9 cellular contexts compared by ENCODE assay signal in genomic region chr11:64877390-64878222, GRCh38. TPM values are rescaled to one million over a fixed set of nuclear protein-coding genes. Genes with fewer than 3 reads are reported as not detected.
DNase-seq lines count a peak whose midpoint lies in the region; ATAC-seq and TF ChIP-seq lines count a peak whose summit lies in the region.
"Had no signal": no experiment of that assay in that cellular context is flagged by ENCODE, and none has a peak within 500 bp of the region (broad histone marks: within the 10 kb centered on the region; RNA-seq: fewer than 3 reads in every experiment).

No MANE protein-coding gene starts in this region.

- H3K9me2 ChIP-seq in SK-N-SH, result no peaks in the 10 kb centered on the region

- no peak for TF ChIP-seq POLR2A in esophagus muscularis mucosa (IDR thresholded peaks at IDR 0.05; ENCODE audit: low read depth)

- H3K27ac ChIP-seq in BLaER1 (peak overlapping the region; percentile 85), SK-N-SH (ENCODE audit: low read depth in 2 of 2, low read length in 1 of 2) (peak overlapping the region; percentile 38 to 77; a peak in 3 of 4 replicates), esophagus muscularis mucosa (replicated peaks in 1 of 4) (peak overlapping the region; percentile 93 to 98 (median 94)), osteoblast (ENCODE audit: low read depth, low read length) (peak overlapping the region; percentile 83)

- H3K9ac ChIP-seq in BLaER1, result peak overlapping the region; percentile 90
- peak overlapping the region; percentile 82 for H3K9ac ChIP-seq in SK-N-SH

- peak; percentile 67 for DNase-seq in SK-N-SH
- no peak for DNase-seq in esophagus muscularis mucosa (ENCODE audit: extremely low spot score)
- no peak for DNase-seq in osteoblast (ENCODE audit: insufficient read length, low spot score, missing footprints)
- no peak for DNase-seq in cerebellar cortex (ENCODE audit: low spot score)
- no peak for DNase-seq in SHP77 treated with DMSO at 0.1 percent for 48 hours (lab: John Stamatoyannopoulos, UW)

- H3K4me2 ChIP-seq in BLaER1 (peak overlapping the region; percentile 99), SK-N-SH (peak overlapping the region; percentile 92), osteoblast (ENCODE audit: insufficient read depth, low read length) (peak overlapping the region; percentile 94)

- 3% methylated on average over 26 of the region's 41 CpGs for WGBS in SK-N-SH (ENCODE audit: low lambda C conversion rate)
- 2% methylated on average over 13 of the region's 41 CpGs for WGBS in esophagus muscularis mucosa

- H4K20me1 ChIP-seq in BLaER1 (peaks cover 54% of the 10 kb centered on the region), SK-N-SH (ENCODE audit: insufficient read depth) (peaks cover 34% of the 10 kb centered on the region), osteoblast (ENCODE audit: insufficient read depth, low read length) (peaks cover 48% of the 10 kb centered on the region)

- H3F3A ChIP-seq in SK-N-SH (replicated peaks; ENCODE audit: insufficient read depth), result no peaks in the 10 kb centered on the region

- no peak for TF ChIP-seq EP300 in SK-N-SH (IDR thresholded peaks at IDR 0.05; ENCODE audit: borderline replicate concordance in 1 of 2, low read depth in 1 of 2, low read length in 1 of 2)
- no peak for TF ChIP-seq EP300 in esophagus muscularis mucosa (IDR thresholded peaks at IDR 0.05)

- H3K36me3 ChIP-seq in BLaER1, result peaks cover 21% of the 10 kb centered on the region
- peaks cover 16% of the 10 kb centered on the region in 2 experiments for H3K36me3 ChIP-seq in SK-N-SH (replicated peaks in 1 of 2; ENCODE audit: control insufficient read depth in 1 of 2, insufficient read depth in 2 of 2, low read length in 1 of 2)
- H3K36me3 ChIP-seq in esophagus muscularis mucosa, result peaks cover 10 to 29% (median 18%) of the 10 kb centered on the region in 4 donors
- peaks cover 17% of the 10 kb centered on the region for H3K36me3 ChIP-seq in osteoblast (ENCODE audit: insufficient read depth, low read length)

- H3K27me3 ChIP-seq in BLaER1, result no peaks in the 10 kb centered on the region
- H3K27me3 ChIP-seq in SK-N-SH (ENCODE audit: insufficient read depth), result no peaks in the 10 kb centered on the region
- H3K27me3 ChIP-seq in esophagus muscularis mucosa, result no peaks in the 10 kb centered on the region
- no peaks in the 10 kb centered on the region for H3K27me3 ChIP-seq in osteoblast (ENCODE audit: insufficient read depth, low read length)

- TF ChIP-seq CTCF in SK-N-SH (IDR thresholded peaks at IDR 0.05) (no peak), esophagus muscularis mucosa (IDR thresholded peaks at IDR 0.05) (no peak), osteoblast (IDR thresholded peaks at IDR 0.05; ENCODE audit: extremely low read depth, low read depth, low read length) (no peak)

- H3K79me2 ChIP-seq in SK-N-SH (ENCODE audit: insufficient read depth) (peaks cover 58% of the 10 kb centered on the region), osteoblast (ENCODE audit: insufficient read depth, low read length) (peaks cover 53% of the 10 kb centered on the region)

- H3K9me3 ChIP-seq in BLaER1 (no peaks in the 10 kb centered on the region), SK-N-SH (no peaks in the 10 kb centered on the region), esophagus muscularis mucosa (no peaks in the 10 kb centered on the region), osteoblast (ENCODE audit: low read depth, low read length) (no peaks in the 10 kb centered on the region)

- intact Hi-C loops in esophagus muscularis mucosa (cut with DNase I), result no loop called here

- H3K4me1 ChIP-seq in BLaER1 (peaks cover 82% of the 10 kb centered on the region), SK-N-SH (ENCODE audit: control insufficient read depth in 1 of 2, insufficient read depth in 2 of 2, low read depth in 1 of 2, low read length in 1 of 2) (peaks cover 6 to 32% of the 10 kb centered on the region in 2 experiments; a peak in 2 of 4 replicates), esophagus muscularis mucosa (peaks cover 60 to 80% (median 64%) of the 10 kb centered on the region in 4 donors), osteoblast (ENCODE audit: insufficient read depth, low read length) (peaks cover 37% of the 10 kb centered on the region)

- H3K4me3 ChIP-seq in BLaER1 (peak overlapping the region; percentile 95), SK-N-SH (ENCODE audit: low read depth in 2 of 2, low read length in 1 of 2) (peak overlapping the region; percentile 95 to 96), esophagus muscularis mucosa (peak overlapping the region; percentile 68 to 92 (median 86)), osteoblast (ENCODE audit: insufficient read depth, low read length) (peak overlapping the region; percentile 90)

- ATAC-seq in GM19397 (IDR thresholded peaks at IDR 0.05; ENCODE audit: unreplicated experiment), result peak; percentile 1
- ATAC-seq in HG02884 (IDR thresholded peaks at IDR 0.05; ENCODE audit: unreplicated experiment), result no peak

- CTCF ChIA-PET in SK-N-SH (lab: Yijun Ruan, JAX), result interaction anchor here (0.6 to 26.7 kb wide), 12 partner anchors 9 to 137 kb away, joined by 3 to 530 read pairs (median 4); partner anchors contain the start of genes ARL2 and CDC42BPG

- H2AFZ ChIP-seq in SK-N-SH (ENCODE audit: low read depth), result peak overlapping the region; percentile 89; the same call in 1 of the 2 replicates
- H2AFZ ChIP-seq in osteoblast (ENCODE audit: low read length), result no peak overlapping the region

- no peak for TF ChIP-seq RAD21 in SK-N-SH (IDR thresholded peaks at IDR 0.05; ENCODE audit: low read length)

- POLR2A ChIA-PET in SK-N-SH (lab: Yijun Ruan, JAX), result interaction anchor here (0.9 to 1.7 kb wide), 4 partner anchors 11 to 244 kb away, joined by 4 to 8 read pairs (median 6); partner anchors contain the start of genes FAU, MEN1 and MRPL49

TF ChIP-seq in SK-N-SH, 30 proteins besides CTCF, POLR2A, EP300 and RAD21:
- TF ChIP-seq YY1 (IDR thresholded peaks at IDR 0.05; ENCODE audit: low read depth), result no peak
- 0 out of 2 replicates have a peak, but pooled peaks have one; percentile 20 for TF ChIP-seq MXI1 (IDR thresholded peaks at IDR 0.05; ENCODE audit: low read depth, low read length)
TF ChIP-seq in SK-N-SH: peak in this region for 1.

RNA-seq across cellular contexts. Expression of gene EHD1, which starts 0.8 kb away (rescaled TPM):
- polyA plus RNA-seq in SK-N-SH (2012; rRNA removed), result 57.6 and 93.3 TPM in 2 replicates
- polyA plus RNA-seq in SK-N-SH (2012; cell fraction: cytosol; rRNA removed), result 34.4 and 51.6 TPM in 2 replicates
- 104 and 118 TPM in 2 replicates for polyA plus RNA-seq in SK-N-SH (2012; cell fraction: nucleus; rRNA removed)
- 100 to 1,000 TPM in 2 of 4 donors, 10 to 100 TPM in 2; 57.0 to 193 (median 104) TPM for total RNA-seq in esophagus muscularis mucosa
- 51.3 and 51.4 TPM in 2 replicates for total RNA-seq in osteoblast

RNA-seq across cellular contexts. Expression of gene CDC42BPG, which starts 33.2 kb away (rescaled TPM):
- polyA plus RNA-seq in SK-N-SH (2012; rRNA removed), result 0.33 and 0.42 TPM in 2 replicates
- polyA plus RNA-seq in SK-N-SH (2012; cell fraction: cytosol; rRNA removed), result 0.15 and 0.25 TPM in 2 replicates
- polyA plus RNA-seq in SK-N-SH (2012; cell fraction: nucleus; rRNA removed), result 1.00 and 1.3 TPM in 2 replicates
- total RNA-seq in esophagus muscularis mucosa (under 1 TPM in 3 of 4 donors, not detected in 1; 0.33 to 0.46 (median 0.39) TPM), osteoblast (under 0.01 and 0.29 TPM in 2 replicates)

RNA-seq across cellular contexts. Expression of gene ATG2A, which starts 39.4 kb away (rescaled TPM):
- 6.2 and 7.1 TPM in 2 replicates for polyA plus RNA-seq in SK-N-SH (2012; rRNA removed)
- 1.7 and 3.1 TPM in 2 replicates for polyA plus RNA-seq in SK-N-SH (2012; cell fraction: cytosol; rRNA removed)
- polyA plus RNA-seq in SK-N-SH (2012; cell fraction: nucleus; rRNA removed), result 21.7 and 27.5 TPM in 2 replicates
- 10 to 100 TPM; 19.9 to 28.7 (median 26.1) TPM for total RNA-seq in esophagus muscularis mucosa
- 20.0 and 25.7 TPM in 2 replicates for total RNA-seq in osteoblast

RNA-seq across cellular contexts. Expression of gene PPP2R5B, which starts 46.9 kb away (rescaled TPM):
- polyA plus RNA-seq in SK-N-SH (2012; rRNA removed), result 15.1 and 16.7 TPM in 2 replicates
- 8.2 and 11.7 TPM in 2 replicates for polyA plus RNA-seq in SK-N-SH (2012; cell fraction: cytosol; rRNA removed)
- 40.9 and 48.9 TPM in 2 replicates for polyA plus RNA-seq in SK-N-SH (2012; cell fraction: nucleus; rRNA removed)
- total RNA-seq in esophagus muscularis mucosa (10 to 100 TPM; 24.1 to 38.8 (median 29.0) TPM), osteoblast (6.2 and 6.8 TPM in 2 replicates)

RNA-seq across cellular contexts. Expression of gene GPHA2, which starts 58.1 kb away (rescaled TPM):
- polyA plus RNA-seq in SK-N-SH (2012; rRNA removed), result not detected in 2 replicates
- polyA plus RNA-seq in SK-N-SH (2012; cell fraction: cytosol; rRNA removed), result not detected in 2 replicates
- polyA plus RNA-seq in SK-N-SH (2012; cell fraction: nucleus; rRNA removed), result not detected in 2 replicates
- total RNA-seq in esophagus muscularis mucosa (not detected), osteoblast (not detected in 2 replicates)
- total RNA-seq: HT1080 had no signal
